ENCODE assay signal across 15 cellular contexts in the genomic region with DNA sequence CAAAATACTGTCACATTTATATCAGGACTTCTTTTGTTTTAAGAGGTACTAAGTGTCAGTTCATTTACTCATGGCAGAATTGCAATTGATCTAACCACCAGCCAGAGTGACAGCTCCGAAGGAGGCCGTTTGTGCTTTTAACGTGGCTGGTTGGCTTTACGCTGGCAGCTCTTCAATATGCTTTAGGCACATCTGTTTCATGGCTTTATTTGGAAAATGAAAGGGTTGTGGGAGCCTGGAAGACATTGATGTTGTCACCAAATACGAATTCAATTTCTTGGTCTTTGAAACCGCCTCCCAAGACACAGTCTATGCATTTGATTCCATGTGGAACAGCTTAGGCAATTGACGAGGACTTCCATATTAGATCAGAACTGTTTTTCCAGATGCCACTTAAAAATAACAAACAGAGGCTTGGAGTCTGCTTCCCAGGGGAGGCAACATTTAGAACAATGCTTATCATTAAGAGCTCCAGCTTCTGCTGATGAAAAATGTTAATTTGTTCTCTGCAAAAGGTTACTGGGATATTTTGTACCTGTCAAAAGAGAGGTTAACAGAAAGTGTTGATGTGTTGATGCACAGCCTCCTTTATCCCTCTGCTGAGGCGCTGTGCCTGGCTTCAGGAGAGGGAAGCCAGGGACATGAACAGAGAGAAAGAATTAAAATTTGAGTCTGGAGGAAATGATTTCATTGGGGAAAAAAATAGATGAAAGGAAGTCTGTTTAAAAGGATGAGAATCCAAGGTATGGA.
A peak's percentile ranks its signal among the peaks of the same experiment; 100 is the strongest.
DNase-seq lines count a peak whose midpoint lies in the region; ATAC-seq and TF ChIP-seq lines count a peak whose summit lies in the region.
"Had no signal": no experiment of that assay in that cellular context is flagged by ENCODE, and none has a peak within 500 bp of the region (broad histone marks: within the 10 kb centered on the region; RNA-seq: fewer than 3 reads in every experiment).

No MANE protein-coding gene starts in this region.

- intact Hi-C loops in left ventricle myocardium superior (cut with micrococcal nuclease) = no loop called here
- intact Hi-C loops in ascending aorta (cut with DNase I) = no loop called here

- H3K36me3 ChIP-seq in smooth muscle cell (ENCODE audit: low read depth) = no peaks in the 10 kb centered on the region
- no peaks in the 10 kb centered on the region for H3K36me3 ChIP-seq in ascending aorta
- H3K36me3 ChIP-seq: WERI-Rb-1 had no signal

- no peaks in the 10 kb centered on the region for H3K79me2 ChIP-seq in smooth muscle cell (ENCODE audit: low read depth)

- H3K4me3 ChIP-seq in astrocyte of the spinal cord (ENCODE audit: low read depth, low read length) (no peak overlapping the region), smooth muscle cell (no peak overlapping the region), ascending aorta (no peak overlapping the region)

- H3K27ac ChIP-seq in smooth muscle cell (ENCODE audit: low read depth) (peak overlapping the region; percentile 99), ascending aorta (no peak overlapping the region)
- H3K27ac ChIP-seq: epithelial cell of prostate, RWPE1, WERI-Rb-1 had no signal

- DNase-seq in HEK293T (ENCODE audit: extremely low spot score) (no peak), astrocyte of the spinal cord (ENCODE audit: low read depth, low spot score) (peak; percentile 44), left ventricle myocardium superior (no peak), smooth muscle cell (lab: John Stamatoyannopoulos, UW; ENCODE audit: unreplicated experiment) (no peak), cortex of kidney (lab: John Stamatoyannopoulos, UW) (no peak), ascending aorta (ENCODE audit: low spot score in 2 of 2) (no peak)
- DNase-seq: activated T-cell treated with anti-CD3 and anti-CD28 coated beads, Interleukin-2, amount 50 U/mL, for 1 hour; aorta; Calu3; naive thymus-derived CD4-positive, alpha-beta T cell; stimulated activated naive CD8-positive, alpha-beta T cell treated with anti-CD3 and anti-CD28 coated beads, Interleukin-15, Interleukin-2, amounts not matched to agents 100 U/mL and 50 U/mL, for 24 hours; WERI-Rb-1 had no signal

- CTCF ChIA-PET in HEK293T (lab: Yijun Ruan, JAX) = no interaction called here

- no peaks in the 10 kb centered on the region for H4K20me1 ChIP-seq in smooth muscle cell (ENCODE audit: low read depth)

- no peaks in the 10 kb centered on the region for H3K9me3 ChIP-seq in smooth muscle cell (replicated peaks; ENCODE audit: low read depth)
- H3K9me3 ChIP-seq in ascending aorta = no peaks in the 10 kb centered on the region

- peak overlapping the region; percentile 80 for H3K9ac ChIP-seq in smooth muscle cell (ENCODE audit: low read depth)

- no peak for TF ChIP-seq CTCF in astrocyte of the spinal cord (IDR thresholded peaks at IDR 0.05; ENCODE audit: low read depth, low read length)
- TF ChIP-seq CTCF in smooth muscle cell (IDR thresholded peaks at IDR 0.05; ENCODE audit: borderline replicate concordance, insufficient read depth, poor library complexity, severe bottlenecking) = no peak
- no peak for TF ChIP-seq CTCF in ascending aorta (IDR thresholded peaks at IDR 0.05)

- no peaks in the 10 kb centered on the region for H3K27me3 ChIP-seq in smooth muscle cell (ENCODE audit: low read depth)
- H3K27me3 ChIP-seq in ascending aorta = no peaks in the 10 kb centered on the region

- WGBS in smooth muscle cell (ENCODE audit: low lambda C conversion rate) = 29% methylated on average over 8 of the region's 8 CpGs

- POLR2A ChIA-PET in HEK293T (lab: Yijun Ruan, JAX) = no interaction called here

- H3K4me1 ChIP-seq in smooth muscle cell (ENCODE audit: low read depth) (peaks cover 25% of the 10 kb centered on the region), ascending aorta (no peaks in the 10 kb centered on the region)

- peaks cover 18% of the 10 kb centered on the region for H3F3A ChIP-seq in smooth muscle cell (ENCODE audit: low read depth)

- peak overlapping the region; percentile 61 for H3K4me2 ChIP-seq in smooth muscle cell

- ATAC-seq in left ventricle myocardium superior = peak; percentile 63
- ATAC-seq in HG02759 (IDR thresholded peaks at IDR 0.05; ENCODE audit: unreplicated experiment) = no peak
- ATAC-seq: naive thymus-derived CD4-positive, alpha-beta T cell; stimulated activated naive CD8-positive, alpha-beta T cell treated with anti-CD3 and anti-CD28 coated beads, Interleukin-15, Interleukin-2, amounts not matched to agents 100 U/mL and 50 U/mL, for 24 hours had no signal

- in situ Hi-C loops in astrocyte of the spinal cord (cut with HindIII; ENCODE audit: low sequenced_read_pairs) = no loop called here

- H2AFZ ChIP-seq in smooth muscle cell (ENCODE audit: low read depth) = peak overlapping the region; percentile 67

TF ChIP-seq in HEK293T, 16 proteins besides CTCF, POLR2A, EP300 and RAD21:
- TF ChIP-seq, protein P1, sequence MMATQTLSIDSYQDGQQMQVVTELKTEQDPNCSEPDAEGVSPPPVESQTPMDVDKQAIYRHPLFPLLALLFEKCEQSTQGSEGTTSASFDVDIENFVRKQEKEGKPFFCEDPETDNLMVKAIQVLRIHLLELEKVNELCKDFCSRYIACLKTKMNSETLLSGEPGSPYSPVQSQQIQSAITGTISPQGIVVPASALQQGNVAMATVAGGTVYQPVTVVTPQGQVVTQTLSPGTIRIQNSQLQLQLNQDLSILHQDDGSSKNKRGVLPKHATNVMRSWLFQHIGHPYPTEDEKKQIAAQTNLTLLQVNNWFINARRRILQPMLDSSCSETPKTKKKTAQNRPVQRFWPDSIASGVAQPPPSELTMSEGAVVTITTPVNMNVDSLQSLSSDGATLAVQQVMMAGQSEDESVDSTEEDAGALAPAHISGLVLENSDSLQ (IDR thresholded peaks at IDR 0.05) = peak; percentile 48; the same call in 1 of the 2 replicates
- no peak for TF ChIP-seq ARNT (IDR thresholded peaks at IDR 0.05)
